18 cellular contexts compared by ENCODE assay signal in the genomic region with DNA sequence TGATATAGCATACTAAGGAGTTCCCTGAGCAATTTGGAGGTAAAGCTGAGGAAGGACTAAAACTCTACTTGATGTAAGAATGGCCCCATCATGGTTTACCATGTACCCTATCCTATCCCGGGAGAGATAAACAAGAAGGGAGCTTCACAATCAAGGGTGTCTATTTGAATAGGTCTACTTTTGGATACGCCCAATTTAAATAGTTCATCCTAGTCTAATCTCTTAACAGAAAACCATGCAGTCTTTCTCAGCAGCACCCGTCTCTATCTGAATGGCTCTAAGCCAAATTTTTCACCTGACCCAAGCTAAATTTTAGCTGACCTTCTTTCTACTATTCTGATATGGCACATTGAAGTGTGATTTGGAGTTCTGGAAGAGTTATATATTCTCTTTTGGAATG.
A peak's percentile ranks its signal among the peaks of the same experiment; 100 is the strongest.
DNase-seq lines count a peak whose midpoint lies in the region; ATAC-seq and TF ChIP-seq lines count a peak whose summit lies in the region.
"Had no signal": no experiment of that assay in that cellular context is flagged by ENCODE, and none has a peak within 500 bp of the region (broad histone marks: within the 10 kb centered on the region; RNA-seq: fewer than 3 reads in every experiment).

No MANE protein-coding gene starts in this region.

- H3K27me3 ChIP-seq in right atrium auricular region (no peaks in the 10 kb centered on the region), PC-3 (ENCODE audit: low read length) (no peaks in the 10 kb centered on the region), PC-9 (ENCODE audit: insufficient read depth, low read depth) (no peaks in the 10 kb centered on the region), MM.1S (replicated peaks; ENCODE audit: insufficient read depth, low read length) (no peaks in the 10 kb centered on the region)

- intact Hi-C loops in Right ventricle myocardium superior (cut with DNase I) (no loop called here), PC-3 (cut with micrococcal nuclease) (loop anchor here (2.0 to 10.0 kb wide), 5 partner anchors 70 to 298 kb away; partner anchors contain the start of genes FPGT and LRRIQ3), left ventricle myocardium superior (cut with micrococcal nuclease) (no loop called here), PC-9 (cut with micrococcal nuclease; ENCODE audit: unreplicated experiment) (no loop called here)

- H3K9ac ChIP-seq in PC-3 (ENCODE audit: low read length) = no peak overlapping the region
- H3K9ac ChIP-seq in MM.1S (ENCODE audit: low read length) = no peak overlapping the region

- H3F3A ChIP-seq in PC-3 (ENCODE audit: low read length, unreplicated experiment) (peaks cover 5% of the 10 kb centered on the region), PC-9 (ENCODE audit: insufficient read depth, low read depth) (no peaks in the 10 kb centered on the region), MM.1S (ENCODE audit: insufficient read depth, low read length) (no peaks in the 10 kb centered on the region)

- H3K36me3 ChIP-seq in right atrium auricular region = no peaks in the 10 kb centered on the region
- no peaks in the 10 kb centered on the region for H3K36me3 ChIP-seq in PC-3 (ENCODE audit: low read depth, low read length)
- H3K36me3 ChIP-seq in PC-9 (ENCODE audit: low read depth) = no peaks in the 10 kb centered on the region
- no peaks in the 10 kb centered on the region for H3K36me3 ChIP-seq in MM.1S (replicated peaks; ENCODE audit: insufficient read depth, low read length)
- H3K36me3 ChIP-seq: HAP-1 had no signal

- DNase-seq in Right ventricle myocardium superior (no peak), right atrium auricular region (ENCODE audit: low spot score) (no peak), PC-3 (no peak), left ventricle myocardium superior (no peak), PC-9 (no peak), MM.1S (no peak), NCI-H128 (lab: John Stamatoyannopoulos, UW; ENCODE audit: unreplicated experiment) (no peak)
- DNase-seq in activated effector memory CD4-positive, alpha-beta T cell treated with Interleukin-2 at 50 U/mL for 16 hours = no peak
- DNase-seq: DMS79, MV-4-11, NCI-H1417, NCI-H187 treated with DMSO at 0.1 percent for 48 hours, SHP77 treated with DMSO at 0.1 percent for 48 hours, SW 1271 had no signal

- no peaks in the 10 kb centered on the region for H3K9me2 ChIP-seq in PC-3 (replicated peaks; ENCODE audit: low read length)
- H3K9me2 ChIP-seq in PC-9 (ENCODE audit: insufficient read depth) = no peaks in the 10 kb centered on the region
- H3K9me2 ChIP-seq in MM.1S (replicated peaks; ENCODE audit: insufficient read depth, low read length) = no peaks in the 10 kb centered on the region

- H3K4me1 ChIP-seq in right atrium auricular region (peaks cover 0 to 4% of the 10 kb centered on the region in 2 donors), PC-3 (ENCODE audit: insufficient read depth, low read length) (peaks cover 32% of the 10 kb centered on the region), PC-9 (replicated peaks; ENCODE audit: insufficient read depth) (no peaks in the 10 kb centered on the region), MM.1S (ENCODE audit: low read length) (no peaks in the 10 kb centered on the region)
- H3K4me1 ChIP-seq: HAP-1 had no signal

- H4K20me1 ChIP-seq in PC-3 (ENCODE audit: low read length) (no peaks in the 10 kb centered on the region), PC-9 (ENCODE audit: insufficient read depth) (no peaks in the 10 kb centered on the region), MM.1S (ENCODE audit: insufficient read depth, low read length) (no peaks in the 10 kb centered on the region)

- TF ChIP-seq CTCF in right atrium auricular region (IDR thresholded peaks at IDR 0.05) (no peak), PC-3 (conservative IDR thresholded peaks at IDR 0.05; ENCODE audit: low read depth, low read length) (no peak), PC-9 (conservative IDR thresholded peaks at IDR 0.05) (no peak), MM.1S (IDR thresholded peaks at IDR 0.05; ENCODE audit: low read length) (no peak)

- H3K9me3 ChIP-seq in right atrium auricular region = no peaks in the 10 kb centered on the region
- no peaks in the 10 kb centered on the region for H3K9me3 ChIP-seq in PC-3 (ENCODE audit: low read length)
- H3K9me3 ChIP-seq in PC-9 (ENCODE audit: insufficient read depth, low read depth) = no peaks in the 10 kb centered on the region
- H3K9me3 ChIP-seq in MM.1S (replicated peaks; ENCODE audit: insufficient read depth, low read length) = no peaks in the 10 kb centered on the region
- H3K9me3 ChIP-seq: HAP-1 had no signal

- POLR2A ChIA-PET in PC-3 (lab: Charles Lee; ENCODE audit: unreplicated experiment) (interaction anchor here (0.5 kb wide), 1 partner anchor 799 kb away, joined by 13 read pairs; no protein-coding TSS in a partner anchor), PC-9 (lab: Charles Lee; ENCODE audit: unreplicated experiment) (no interaction called here)

- CTCF ChIA-PET in PC-3 (lab: Charles Lee) (no interaction called here), PC-9 (lab: Charles Lee) (no interaction called here)

- BruUV-seq in PC-3 (replicated peaks; lab: Mats Ljungman, UMichigan) (no TSS peak), PC-9 (replicated peaks; lab: Mats Ljungman, UMichigan) (no TSS peak)

- ATAC-seq in Right ventricle myocardium superior (ENCODE audit: poor library complexity) (peak; percentile 71), PC-3 (no peak), left ventricle myocardium superior (peak; percentile 71)
- ATAC-seq: GM12878, GM23338 had no signal

- H3K79me2 ChIP-seq in PC-3 (ENCODE audit: low read length) = no peaks in the 10 kb centered on the region
- H3K79me2 ChIP-seq in PC-9 (ENCODE audit: low read depth) = no peaks in the 10 kb centered on the region
- H3K79me2 ChIP-seq in MM.1S (ENCODE audit: low read length) = no peaks in the 10 kb centered on the region

- H2AFZ ChIP-seq in PC-3 (ENCODE audit: low read length) (no peak overlapping the region), PC-9 (no peak overlapping the region), MM.1S (ENCODE audit: low read length) (no peak overlapping the region)

- H3K4me3 ChIP-seq in right atrium auricular region (no peak overlapping the region), PC-3 (ENCODE audit: low read length) (no peak overlapping the region), PC-9 (no peak overlapping the region), MM.1S (ENCODE audit: low read length) (no peak overlapping the region)
- H3K4me3 ChIP-seq: GM12878, GM23338, HAP-1, SK-N-MC had no signal

- peak overlapping the region; percentile 50 for H3K4me2 ChIP-seq in PC-3 (ENCODE audit: low read length)
- H3K4me2 ChIP-seq in PC-9 = no peak overlapping the region
- no peak overlapping the region for H3K4me2 ChIP-seq in MM.1S (ENCODE audit: low read depth, low read length)
- H3K4me2 ChIP-seq: GM23338 had no signal

- H3K27ac ChIP-seq in right atrium auricular region (no peak overlapping the region), PC-3 (ENCODE audit: low read length) (peak overlapping the region; percentile 56), PC-9 (no peak overlapping the region), MM.1S (ENCODE audit: low read length) (no peak overlapping the region)
- H3K27ac ChIP-seq: SK-N-MC had no signal
